ENCODE assay signal across 9 cellular contexts in genomic region chr5:149583394-149583793, GRCh38. TPM values are rescaled to one million over a fixed set of nuclear protein-coding genes. Genes with fewer than 3 reads are reported as not detected.
DNase-seq lines count a peak whose midpoint lies in the region; ATAC-seq, FAIRE-seq and TF ChIP-seq lines count a peak whose summit lies in the region.
"Had no signal": no experiment of that assay in that cellular context is flagged by ENCODE, and none has a peak within 500 bp of the region (broad histone marks: within the 10 kb centered on the region; RNA-seq: fewer than 3 reads in every experiment).

No MANE protein-coding gene starts in this region.

- intact Hi-C loops in uterus (cut with DNase I; ENCODE audit: low total_unique reads), result no loop called here

- no peak overlapping the region for H3K4me3 ChIP-seq in uterus

- H3K27ac ChIP-seq in uterus, result peak overlapping the region; percentile 72 to 88
- H3K27ac ChIP-seq in foreskin keratinocyte, result no peak overlapping the region

- no peaks in the 10 kb centered on the region for H3K27me3 ChIP-seq in uterus
- H3K27me3 ChIP-seq in foreskin keratinocyte, result no peaks in the 10 kb centered on the region

- TF ChIP-seq POLR2A in uterus (IDR thresholded peaks at IDR 0.05), result no peak

- no peak for FAIRE-seq in urothelium cell line (lab: Jason Lieb, UNC)

- no peak for TF ChIP-seq CTCF in uterus (IDR thresholded peaks at IDR 0.05)
- TF ChIP-seq CTCF in foreskin keratinocyte (conservative IDR thresholded peaks at IDR 0.05), result no peak

- H3K9me3 ChIP-seq in uterus, result no peaks in the 10 kb centered on the region

- H3K4me1 ChIP-seq in uterus, result peaks cover 4 to 15% of the 10 kb centered on the region in 2 donors
- H3K4me1 ChIP-seq in foreskin keratinocyte, result peaks cover 17% of the 10 kb centered on the region

- DNase-seq in NCI-H748 (lab: John Stamatoyannopoulos, UW; ENCODE audit: unreplicated experiment), result peak; percentile 11
- no peak for DNase-seq in NCI-H748 treated with DMSO at 0.1 percent for 48 hours (lab: John Stamatoyannopoulos, UW)
- peak; percentile 48 for DNase-seq in myocyte (ENCODE audit: low read depth)
- DNase-seq in uterus, result peak; percentile 38 to 44
- no peak for DNase-seq in urothelium cell line (ENCODE audit: low spot score)
- no peak for DNase-seq in foreskin keratinocyte
- DNase-seq: H7 had no signal

- ATAC-seq in esophagus mucosa (peak; percentile 16), HG03442 (IDR thresholded peaks at IDR 0.05; ENCODE audit: unreplicated experiment) (no peak), foreskin keratinocyte (no peak)

- no peaks in the 10 kb centered on the region for H3K36me3 ChIP-seq in uterus

RNA-seq across cellular contexts. Expression of gene ARHGEF37, which starts 2.1 kb away (rescaled TPM):
- total RNA-seq in esophagus mucosa (23.6 TPM), myocyte (3.1 and 8.3 TPM in 2 replicates), uterus (10 to 100 TPM in 1 of 4 donors, 1 to 10 TPM in 3; 4.6 to 10.4 (median 7.9) TPM), foreskin keratinocyte (2.6 and 2.7 TPM in 2 replicates)
- polyA plus RNA-seq in myocyte (2012), result 5.7 TPM
- polyA plus RNA-seq in foreskin keratinocyte, result 0.96 and 1.2 TPM in 2 replicates

RNA-seq across cellular contexts. Expression of gene CSNK1A1, which starts 32.2 kb away (rescaled TPM):
- total RNA-seq in esophagus mucosa (404 TPM), myocyte (287 and 364 TPM in 2 replicates), uterus (100 to 1,000 TPM; 101 to 326 (median 205) TPM), foreskin keratinocyte (283 and 324 TPM in 2 replicates)
- 143 TPM for polyA plus RNA-seq in myocyte (2012)
- 93.4 and 93.8 TPM in 2 replicates for polyA plus RNA-seq in foreskin keratinocyte

Comparison
In these comparisons a context has a peak if more than half of its experiments do, and no peak if none do; other contexts are left out.
1. DNase-seq: peak in NCI-H748 (single experiment), myocyte (single experiment) and uterus (2 of 2); none in NCI-H748 treated with DMSO at 0.1 percent for 48 hours (single experiment), urothelium cell line (single experiment) and foreskin keratinocyte (0 of 2).